ENCODE assay signal across 9 cellular contexts in genomic region chr2:8119782-8120551, GRCh38.
DNase-seq lines count a peak whose midpoint lies in the region; ATAC-seq, FAIRE-seq and TF ChIP-seq lines count a peak whose summit lies in the region.
"Had no signal": no experiment of that assay in that cellular context is flagged by ENCODE, and none has a peak within 500 bp of the region (broad histone marks: within the 10 kb centered on the region; RNA-seq: fewer than 3 reads in every experiment).

No MANE protein-coding gene starts in this region.

- FAIRE-seq in H54 (lab: Jason Lieb, UNC), result no peak

- POLR2A ChIA-PET in GM10248 (lab: Yijun Ruan, JAX), result no interaction called here

- no peak overlapping the region for H3K27ac ChIP-seq in substantia nigra (ENCODE audit: low read depth, low read length, poor library complexity, severe bottlenecking)

- DNase-seq in GM12865 (ENCODE audit: low read depth), result peak; percentile 30
- peak; percentile 10 for DNase-seq in T-helper 2 cell treated with Interferon-gamma antibody and Interleukin-4, amounts not matched to agents 5 μg/mL and 100 μg/mL, for 36 hours (ENCODE audit: low spot score)
- peak; percentile 41 to 73 for DNase-seq in foreskin fibroblast
- peak; percentile 40 for DNase-seq in pons (ENCODE audit: low spot score)
- no peak for DNase-seq in substantia nigra (lab: John Stamatoyannopoulos, UW)
- DNase-seq in H54 (ENCODE audit: insufficient read length, low spot score), result no peak
- no peak for DNase-seq in GM10248 (ENCODE audit: extremely low spot score)
- DNase-seq: NCI-H446 had no signal

- ATAC-seq in HG02884 (IDR thresholded peaks at IDR 0.05; ENCODE audit: unreplicated experiment), result no peak

- H3K27ac Mint-ChIP-seq in T-helper 2 cell treated with Interferon-gamma antibody and Interleukin-4, amounts not matched to agents 5 μg/mL and 100 μg/mL, for 36 hours, result peak overlapping the region; percentile 8

- TF ChIP-seq CTCF in GM12865 (IDR thresholded peaks at IDR 0.05; ENCODE audit: insufficient read depth, low read depth, low read length, missing control alignments) (no peak), foreskin fibroblast (IDR thresholded peaks at IDR 0.05; ENCODE audit: low read depth, low read length) (no peak), GM10248 (IDR thresholded peaks at IDR 0.05; ENCODE audit: control extremely low read depth, extremely low read depth, low read depth, missing control alignments) (no peak)

- peak overlapping the region; percentile 16 for H3K4me3 Mint-ChIP-seq in T-helper 2 cell treated with Interferon-gamma antibody and Interleukin-4, amounts not matched to agents 5 μg/mL and 100 μg/mL, for 36 hours

- H3K9me3 Mint-ChIP-seq in T-helper 2 cell treated with Interferon-gamma antibody and Interleukin-4, amounts not matched to agents 5 μg/mL and 100 μg/mL, for 36 hours, result no peaks in the 10 kb centered on the region

- CTCF ChIA-PET in GM10248 (lab: Yijun Ruan, JAX), result interaction anchor here (1.0 kb wide), 1 partner anchor 9 kb away, joined by 3 read pairs; no protein-coding TSS in a partner anchor

- no peaks in the 10 kb centered on the region for H3K36me3 Mint-ChIP-seq in T-helper 2 cell treated with Interferon-gamma antibody and Interleukin-4, amounts not matched to agents 5 μg/mL and 100 μg/mL, for 36 hours (ENCODE audit: low read depth)

- H3K4me1 Mint-ChIP-seq in T-helper 2 cell treated with Interferon-gamma antibody and Interleukin-4, amounts not matched to agents 5 μg/mL and 100 μg/mL, for 36 hours (ENCODE audit: low read depth), result peaks cover 23% of the 10 kb centered on the region

- no peaks in the 10 kb centered on the region for H3K27me3 Mint-ChIP-seq in T-helper 2 cell treated with Interferon-gamma antibody and Interleukin-4, amounts not matched to agents 5 μg/mL and 100 μg/mL, for 36 hours (ENCODE audit: low read depth)

- H3K4me3 ChIP-seq in GM12865 (ENCODE audit: low read depth, low read length) (no peak overlapping the region), foreskin fibroblast (ENCODE audit: low read depth in 1 of 2, low read length in 2 of 2) (no peak overlapping the region)

- no peak for TF ChIP-seq POLR2A in H54 (IDR thresholded peaks at IDR 0.05; ENCODE audit: low read depth, low read length)

Comparison
In these comparisons a context has a peak if more than half of its experiments do, and no peak if none do; other contexts are left out.
1. DNase-seq: peak in GM12865 (single experiment), T-helper 2 cell treated with Interferon-gamma antibody and Interleukin-4, amounts not matched to agents 5 μg/mL and 100 μg/mL, for 36 hours (single experiment), foreskin fibroblast (2 of 2) and pons (single experiment); none in substantia nigra (0 of 49), H54 (single experiment) and GM10248 (single experiment).